In genomic region chr9:3526166-3526902, GRCh38 we compare ENCODE assay signal across 1 cellular context.
TF ChIP-seq lines count a peak whose summit lies in the region.

No MANE protein-coding gene starts in this region.

TF ChIP-seq in GM12878, 131 proteins besides CTCF, POLR2A, EP300 and RAD21 (continued from another document and continues in another):
- no peak for TF ChIP-seq IRF5 (IDR thresholded peaks at IDR 0.05; ENCODE audit: borderline replicate concordance)
- no peak for TF ChIP-seq IRF3 (IDR thresholded peaks at IDR 0.05)
- peak; percentile 77; the same call in 1 of the 2 replicates for TF ChIP-seq ZBED1 (IDR thresholded peaks at IDR 0.05; ENCODE audit: borderline replicate concordance)
- no peak for TF ChIP-seq SP1 (IDR thresholded peaks at IDR 0.05; ENCODE audit: low read depth, low read length)
- TF ChIP-seq JUND (IDR thresholded peaks at IDR 0.05; ENCODE audit: low read depth, low read length): no peak
- TF ChIP-seq FOXM1 (IDR thresholded peaks at IDR 0.05; ENCODE audit: low read depth, low read length): 0 out of 2 replicates have a peak, but pooled peaks have one; percentile 58
- TF ChIP-seq PAX8 (IDR thresholded peaks at IDR 0.05): no peak
- peak; percentile 69 for TF ChIP-seq ZNF207 (IDR thresholded peaks at IDR 0.05; ENCODE audit: borderline replicate concordance)
- TF ChIP-seq SREBF1 (IDR thresholded peaks at IDR 0.05; ENCODE audit: low read length): no peak
- TF ChIP-seq PML (IDR thresholded peaks at IDR 0.05; ENCODE audit: low read length): peak; percentile 96
- TF ChIP-seq BHLHE40 (IDR thresholded peaks at IDR 0.05; ENCODE audit: borderline replicate concordance in 1 of 2, low read depth in 2 of 2, low read length in 1 of 2): peak; percentile 21 to 70; a peak in 3 of 4 replicates
- TF ChIP-seq NR2F1 (conservative IDR thresholded peaks at IDR 0.05): peak; percentile 69
- TF ChIP-seq BRCA1 (IDR thresholded peaks at IDR 0.05; ENCODE audit: low read depth, low read length): no peak
- peak; percentile 82 for TF ChIP-seq GABPA (IDR thresholded peaks at IDR 0.05; ENCODE audit: low read depth)
- TF ChIP-seq STAT3 (IDR thresholded peaks at IDR 0.05; ENCODE audit: low read depth, low read length): no peak
- TF ChIP-seq RELA (IDR thresholded peaks at IDR 0.05; ENCODE audit: borderline replicate concordance, partially characterized antibody): peak; percentile 57
- TF ChIP-seq NR2C1 (IDR thresholded peaks at IDR 0.05): no peak
- TF ChIP-seq EZH2 (IDR thresholded peaks at IDR 0.05; ENCODE audit: borderline replicate concordance, control insufficient read depth, low read depth, low read length): no peak
- no peak for TF ChIP-seq NR2C2 (IDR thresholded peaks at IDR 0.05; ENCODE audit: borderline replicate concordance, control insufficient read depth, insufficient read length, low read depth)
- no peak; the same call in none of the 2 replicates for TF ChIP-seq HCFC1 (IDR thresholded peaks at IDR 0.05; ENCODE audit: low read length)
- peak; percentile 39 to 82 for TF ChIP-seq IKZF2 (IDR thresholded peaks at IDR 0.05)
- TF ChIP-seq NFYA (IDR thresholded peaks at IDR 0.05; ENCODE audit: borderline replicate concordance, low read depth, low read length): no peak
- TF ChIP-seq ZNF24 (IDR thresholded peaks at IDR 0.05): no peak
- peak; percentile 47 for TF ChIP-seq E2F8 (IDR thresholded peaks at IDR 0.05; ENCODE audit: low read depth, partially characterized antibody)
- peak; percentile 74 for TF ChIP-seq CBFB (IDR thresholded peaks at IDR 0.05; ENCODE audit: low read depth)
- TF ChIP-seq REST (IDR thresholded peaks at IDR 0.05; ENCODE audit: low read depth, low read length): 0 out of 2 replicates have a peak, but pooled peaks have one; percentile 32
- no peak for TF ChIP-seq ZNF622 (IDR thresholded peaks at IDR 0.05)
- TF ChIP-seq TCF12 (IDR thresholded peaks at IDR 0.05; ENCODE audit: low read depth, low read length): peak; percentile 2; the same call in 1 of the 2 replicates
- no peak for TF ChIP-seq MTA2 (IDR thresholded peaks at IDR 0.05; ENCODE audit: low read depth)
- TF ChIP-seq ZNF217 (IDR thresholded peaks at IDR 0.05): peak; percentile 41; the same call in 1 of the 2 replicates
- no peak for TF ChIP-seq RCOR1 (conservative IDR thresholded peaks at IDR 0.05; ENCODE audit: low read depth, low read length)
- TF ChIP-seq MEF2A (IDR thresholded peaks at IDR 0.05; ENCODE audit: insufficient read depth, low read depth, low read length): no peak
- TF ChIP-seq ZSCAN29 (IDR thresholded peaks at IDR 0.05): no peak
- no peak; the same call in 1 of the 2 replicates for TF ChIP-seq PKNOX1 (IDR thresholded peaks at IDR 0.05)
- peak; percentile 58 for TF ChIP-seq RUNX3 (IDR thresholded peaks at IDR 0.05; ENCODE audit: low read length)
- no peak for TF ChIP-seq BMI1 (IDR thresholded peaks at IDR 0.05; ENCODE audit: borderline replicate concordance)
- 0 out of 2 replicates have a peak, but pooled peaks have one; percentile 8 for TF ChIP-seq PAX5 (IDR thresholded peaks at IDR 0.05; ENCODE audit: borderline replicate concordance, low read depth, low read length)
- TF ChIP-seq RBBP5 (conservative IDR thresholded peaks at IDR 0.05): 0 out of 2 replicates have a peak, but pooled peaks have one; percentile 24
- no peak for TF ChIP-seq USF2 (IDR thresholded peaks at IDR 0.05; ENCODE audit: borderline replicate concordance, low read depth, low read length)
- TF ChIP-seq IRF4 (IDR thresholded peaks at IDR 0.05; ENCODE audit: low read depth, low read length): 0 out of 2 replicates have a peak, but pooled peaks have one; percentile 6
- peak; percentile 57; the same call in 1 of the 2 replicates for TF ChIP-seq EED (IDR thresholded peaks at IDR 0.05; ENCODE audit: low read depth)
- 0 out of 2 replicates have a peak, but pooled peaks have one; percentile 16 for TF ChIP-seq HDAC2 (IDR thresholded peaks at IDR 0.05)
- TF ChIP-seq TBL1XR1 (IDR thresholded peaks at IDR 0.05; ENCODE audit: low read depth, low read length): no peak
- TF ChIP-seq RB1 (IDR thresholded peaks at IDR 0.05; ENCODE audit: borderline replicate concordance): peak; percentile 66; the same call in 1 of the 2 replicates
- TF ChIP-seq ZNF274 (IDR thresholded peaks at IDR 0.05; ENCODE audit: insufficient read depth, insufficient read length): no peak
- peak; percentile 93 for TF ChIP-seq POLR2AphosphoS2 (IDR thresholded peaks at IDR 0.05; ENCODE audit: low read depth, low read length)
- TF ChIP-seq MYC (IDR thresholded peaks at IDR 0.05; ENCODE audit: insufficient read depth, insufficient read length, insufficient replicate concordance, low read length, severe bottlenecking): peak; percentile 90
- TF ChIP-seq NBN (IDR thresholded peaks at IDR 0.05): peak; percentile 94
- TF ChIP-seq MLLT1 (IDR thresholded peaks at IDR 0.05): peak; percentile 77
- TF ChIP-seq SMARCA5 (IDR thresholded peaks at IDR 0.05): peak; percentile 89
- no peak for TF ChIP-seq MYB (IDR thresholded peaks at IDR 0.05; ENCODE audit: borderline replicate concordance, low read depth, low read length)
- peak; percentile 45 for TF ChIP-seq POU2F2 (IDR thresholded peaks at IDR 0.05; ENCODE audit: borderline replicate concordance, low read depth, low read length)
- peak; percentile 85 to 98 for TF ChIP-seq EGR1 (IDR thresholded peaks at IDR 0.05; ENCODE audit: borderline replicate concordance in 1 of 2, low read depth in 2 of 2, low read length in 2 of 2)
- no peak for TF ChIP-seq NRF1 (conservative IDR thresholded peaks at IDR 0.05; ENCODE audit: low read depth, low read length)
- TF ChIP-seq NFIC (IDR thresholded peaks at IDR 0.05; ENCODE audit: low read depth, low read length): 0 out of 2 replicates have a peak, but pooled peaks have one; percentile 39
- no peak for TF ChIP-seq MEF2B (IDR thresholded peaks at IDR 0.05; ENCODE audit: partially characterized antibody, poor library complexity, severe bottlenecking)
- TF ChIP-seq SIX5 (IDR thresholded peaks at IDR 0.05; ENCODE audit: low read depth, low read length, severe bottlenecking): no peak
- peak; percentile 80 for TF ChIP-seq CREB1 (IDR thresholded peaks at IDR 0.05; ENCODE audit: low read depth)
- peak in 1 of 2 experiments; percentile 40; a peak in 1 of 4 replicates for TF ChIP-seq ETV6 (conservative IDR thresholded peaks at IDR 0.05 in 1 of 2, IDR thresholded peaks at IDR 0.05 in 1 of 2; ENCODE audit: borderline replicate concordance in 1 of 2, low read depth in 1 of 2)
- TF ChIP-seq ZZZ3 (IDR thresholded peaks at IDR 0.05; ENCODE audit: control insufficient read depth, insufficient read length, low read depth): no peak
- TF ChIP-seq SMAD1 (IDR thresholded peaks at IDR 0.05; ENCODE audit: low read depth, partially characterized antibody): peak; percentile 81
- TF ChIP-seq GATAD2B (conservative IDR thresholded peaks at IDR 0.05; ENCODE audit: low read depth): peak; percentile 94
- TF ChIP-seq SUZ12 (IDR thresholded peaks at IDR 0.05; ENCODE audit: unreplicated experiment): no peak
- no peak for TF ChIP-seq SIN3A (IDR thresholded peaks at IDR 0.05; ENCODE audit: low read depth, low read length)
- TF ChIP-seq SMAD5 (IDR thresholded peaks at IDR 0.05; ENCODE audit: low read depth): peak; percentile 94
- no peak for TF ChIP-seq CHD2 (IDR thresholded peaks at IDR 0.05; ENCODE audit: borderline replicate concordance, low read depth, low read length)
- TF ChIP-seq KDM1A (IDR thresholded peaks at IDR 0.05; ENCODE audit: borderline replicate concordance): no peak
- no peak for TF ChIP-seq KAT2A (conservative IDR thresholded peaks at IDR 0.05; ENCODE audit: control insufficient read depth, low read depth, low read length)
- TF ChIP-seq MXI1 (IDR thresholded peaks at IDR 0.05; ENCODE audit: low read depth, low read length): peak; percentile 79
